In the genomic region with DNA sequence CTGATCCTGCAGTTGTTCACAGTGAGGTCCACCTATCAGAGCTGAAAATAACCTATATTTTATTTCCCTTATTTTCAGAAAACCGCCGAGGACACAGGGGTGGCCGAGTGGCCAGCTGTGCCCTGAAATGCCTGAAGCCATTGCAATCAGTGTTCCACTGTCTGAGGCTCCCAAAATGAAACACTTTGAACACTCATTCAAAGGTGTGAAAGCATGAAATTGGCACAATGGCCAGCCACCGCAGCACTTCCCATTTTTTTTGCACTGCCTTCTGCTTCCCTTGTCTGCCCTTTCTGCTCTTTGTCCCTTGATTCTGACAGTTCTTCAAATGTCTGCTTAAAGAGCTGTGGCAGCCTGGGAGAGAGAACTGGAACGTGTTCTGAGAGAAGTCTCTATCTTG, we compare ENCODE assay signal across 26 cellular contexts.
"Had no signal": no experiment of that assay in that cellular context is flagged by ENCODE, and none has a peak within 500 bp of the region (broad histone marks: within the 10 kb centered on the region; RNA-seq: fewer than 3 reads in every experiment).

No MANE protein-coding gene starts in this region.

- H3K27me3 ChIP-seq: ascending aorta, gastrocnemius medialis, right lobe of liver, testis, transverse colon had no signal

- H3K4me1 Mint-ChIP-seq: activated B cell treated with CpG ODN at 0.5 μM for 24 hours; activated naive CD4-positive, alpha-beta T cell treated with anti-CD3 and anti-CD28 coated beads, Interleukin-2, amount 10 ng/mL, durations not matched to agents 7 days and 5 days; activated naive CD8-positive, alpha-beta T cell treated with anti-CD3 and anti-CD28 coated beads, Interleukin-2, amount 10 ng/mL, durations not matched to agents 7 days and 5 days; memory B cell; naive thymus-derived CD8-positive, alpha-beta T cell had no signal

- H3K9me3 Mint-ChIP-seq: activated naive CD8-positive, alpha-beta T cell treated with anti-CD3 and anti-CD28 coated beads, Interleukin-2, amount 10 ng/mL, durations not matched to agents 7 days and 5 days; dendritic cell treated with granulocyte-macrophage colony-stimulating factor and Interleukin-4, amounts not matched to agents 40 ng/mL and 50 ng/mL, for 4 days had no signal

- H3K36me3 Mint-ChIP-seq: activated naive CD4-positive, alpha-beta T cell treated with anti-CD3 and anti-CD28 coated beads, Interleukin-2, amount 10 ng/mL, durations not matched to agents 7 days and 5 days; activated naive CD8-positive, alpha-beta T cell treated with anti-CD3 and anti-CD28 coated beads, Interleukin-2, amount 10 ng/mL, durations not matched to agents 7 days and 5 days; brain; memory B cell; naive thymus-derived CD8-positive, alpha-beta T cell had no signal

- ATAC-seq: gastrocnemius medialis; left colon; naive thymus-derived CD8-positive, alpha-beta T cell; right lobe of liver; stimulated activated naive CD8-positive, alpha-beta T cell treated with anti-CD3 and anti-CD28 coated beads, Interleukin-15, Interleukin-2, amounts not matched to agents 100 U/mL and 50 U/mL, for 24 hours had no signal

- H3K4me3 Mint-ChIP-seq: activated B cell treated with CpG ODN at 0.5 μM for 24 hours; activated naive CD4-positive, alpha-beta T cell treated with anti-CD3 and anti-CD28 coated beads, Interleukin-2, amount 10 ng/mL, durations not matched to agents 7 days and 5 days; activated naive CD8-positive, alpha-beta T cell treated with anti-CD3 and anti-CD28 coated beads, Interleukin-2, amount 10 ng/mL, durations not matched to agents 7 days and 5 days; brain; dendritic cell treated with granulocyte-macrophage colony-stimulating factor and Interleukin-4, amounts not matched to agents 40 ng/mL and 50 ng/mL, for 4 days; memory B cell; naive thymus-derived CD8-positive, alpha-beta T cell; T-helper 1 cell treated with Interleukin-12 subunit alpha and Interleukin-12 subunit beta and Interleukin-4 antibody, amounts not matched to agents 30 μg/mL and 1 μg/mL, for 36 hours had no signal

- H3K4me1 ChIP-seq: ascending aorta, gastrocnemius medialis, right lobe of liver, testis, transverse colon had no signal

- DNase-seq: activated B cell treated with CpG ODN at 0.5 μM for 24 hours; activated CD4-positive, alpha-beta T cell treated with anti-CD3 and anti-CD28 coated beads, Interleukin-2, amount 50 U/mL, for 1 hour; activated gamma-delta T cell; activated naive CD4-positive, alpha-beta T cell treated with anti-CD3 and anti-CD28 coated beads, Interleukin-2, amount 10 ng/mL, durations not matched to agents 7 days and 5 days; activated naive CD8-positive, alpha-beta T cell treated with anti-CD3 and anti-CD28 coated beads, Interleukin-2, amount 10 ng/mL, durations not matched to agents 7 days and 5 days; caudate nucleus; effector CD4-positive, alpha-beta T cell; gastrocnemius medialis; glutamatergic neuron; hippocampal formation; kidney; left colon; naive thymus-derived CD8-positive, alpha-beta T cell; right lobe of liver; stimulated activated CD4-positive, alpha-beta T cell treated with anti-CD3 and anti-CD28 coated beads, Interleukin-4, amount 100 ng/mL, for 1 hour; stimulated activated naive CD8-positive, alpha-beta T cell treated with anti-CD3 and anti-CD28 coated beads, Interleukin-15, Interleukin-2, amounts not matched to agents 100 U/mL and 50 U/mL, for 24 hours; SW 1271; T-helper 9 cell; testis; transverse colon had no signal

- H3K36me3 ChIP-seq: ascending aorta, gastrocnemius medialis, right lobe of liver, transverse colon had no signal

- H3K27ac ChIP-seq: ascending aorta, epithelial cell of prostate, gastrocnemius medialis, right lobe of liver, testis, transverse colon had no signal

- H3K4me3 ChIP-seq: ascending aorta, gastrocnemius medialis, right lobe of liver, testis, transverse colon had no signal

- H3K9me3 ChIP-seq: ascending aorta, gastrocnemius medialis, right lobe of liver, testis, transverse colon had no signal

- H3K27ac Mint-ChIP-seq: activated B cell treated with CpG ODN at 0.5 μM for 24 hours; activated naive CD4-positive, alpha-beta T cell treated with anti-CD3 and anti-CD28 coated beads, Interleukin-2, amount 10 ng/mL, durations not matched to agents 7 days and 5 days; activated naive CD8-positive, alpha-beta T cell treated with anti-CD3 and anti-CD28 coated beads, Interleukin-2, amount 10 ng/mL, durations not matched to agents 7 days and 5 days; brain; dendritic cell treated with granulocyte-macrophage colony-stimulating factor and Interleukin-4, amounts not matched to agents 40 ng/mL and 50 ng/mL, for 4 days; memory B cell; naive thymus-derived CD8-positive, alpha-beta T cell; T-helper 1 cell treated with Interleukin-12 subunit alpha and Interleukin-12 subunit beta and Interleukin-4 antibody, amounts not matched to agents 30 μg/mL and 1 μg/mL, for 36 hours had no signal

- H3K27me3 Mint-ChIP-seq: activated B cell treated with CpG ODN at 0.5 μM for 24 hours; activated naive CD4-positive, alpha-beta T cell treated with anti-CD3 and anti-CD28 coated beads, Interleukin-2, amount 10 ng/mL, durations not matched to agents 7 days and 5 days; activated naive CD8-positive, alpha-beta T cell treated with anti-CD3 and anti-CD28 coated beads, Interleukin-2, amount 10 ng/mL, durations not matched to agents 7 days and 5 days; brain; dendritic cell treated with granulocyte-macrophage colony-stimulating factor and Interleukin-4, amounts not matched to agents 40 ng/mL and 50 ng/mL, for 4 days; memory B cell; naive thymus-derived CD8-positive, alpha-beta T cell had no signal
